ENCODE assay signal across 8 cellular contexts in the genomic region with DNA sequence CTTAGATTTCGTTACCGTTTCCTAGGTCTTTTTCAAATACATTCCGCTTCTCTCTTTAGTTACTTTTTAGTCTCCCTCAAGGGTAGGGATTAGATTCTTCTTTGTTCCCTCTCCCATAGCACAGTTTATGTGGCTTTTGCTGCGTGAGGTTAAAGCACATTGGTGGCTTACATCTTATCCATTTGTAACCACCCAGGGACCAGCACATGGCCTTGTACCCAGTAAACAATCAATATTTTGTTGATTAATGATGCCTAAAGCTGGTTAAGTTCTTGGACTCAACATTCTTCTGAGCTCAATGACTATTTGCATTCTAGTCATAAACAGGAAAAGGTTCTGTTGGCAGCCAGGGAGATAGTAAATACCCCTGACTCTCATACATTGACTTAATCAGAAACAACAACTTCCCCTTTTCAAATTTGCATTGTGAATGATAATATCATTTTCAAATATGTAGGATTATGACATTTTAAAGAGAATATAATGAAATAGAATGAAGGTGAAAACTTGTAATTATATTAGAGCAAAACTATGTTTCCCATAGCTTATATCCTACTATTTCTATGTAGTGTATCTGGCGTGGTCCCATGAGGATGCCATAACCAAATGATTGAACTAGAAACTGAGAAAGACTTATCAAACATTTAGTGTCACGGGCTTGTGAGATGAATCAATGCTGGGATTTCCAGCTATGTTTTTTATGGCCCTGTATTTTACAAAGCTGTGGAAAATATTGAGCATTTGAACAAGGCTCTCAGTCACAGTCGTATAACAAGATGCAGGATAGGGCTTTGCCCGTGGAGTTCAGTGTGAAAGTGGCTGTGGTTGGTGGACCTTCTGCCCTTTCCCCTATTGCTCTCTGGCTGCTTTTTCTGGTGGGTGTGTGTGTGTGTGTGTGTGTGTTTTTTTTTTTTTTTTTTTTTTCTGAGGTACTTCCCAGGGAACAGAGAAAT.
DNase-seq lines count a peak whose midpoint lies in the region; ATAC-seq and TF ChIP-seq lines count a peak whose summit lies in the region.

No MANE protein-coding gene starts in this region.

- no peaks in the 10 kb centered on the region for H3K9me3 ChIP-seq in ovary

- intact Hi-C loops in ovary (cut with DNase I): no loop called here

- peak; percentile 18 for DNase-seq in activated naive CD4-positive, alpha-beta T cell treated with anti-CD3 and anti-CD28 coated beads, Interleukin-2, amount 50 U/mL, for 16 hours
- DNase-seq in ovary: no peak
- no peak for DNase-seq in effector memory CD8-positive, alpha-beta T cell
- no peak for DNase-seq in DMS79 treated with DMSO at 0.1 percent for 48 hours (lab: John Stamatoyannopoulos, UW)
- no peak for DNase-seq in iPS-NIHi7 (ENCODE audit: extremely low spot score)

- H3K9me3 Mint-ChIP-seq in effector memory CD8-positive, alpha-beta T cell: no peaks in the 10 kb centered on the region

- no peaks in the 10 kb centered on the region for H3K27me3 ChIP-seq in ovary

- TF ChIP-seq EP300 in ovary (IDR thresholded peaks at IDR 0.05): no peak

- H3K4me1 Mint-ChIP-seq in effector memory CD8-positive, alpha-beta T cell (ENCODE audit: low read depth in 2 of 2): peaks cover 0 to 4% of the 10 kb centered on the region in 2 donors

- no peaks in the 10 kb centered on the region for H3K4me1 ChIP-seq in ovary (ENCODE audit: insufficient read depth)

- no peak overlapping the region for H3K27ac ChIP-seq in ovary

- no peak overlapping the region for H3K4me3 ChIP-seq in ovary

- H3K4me3 Mint-ChIP-seq in effector memory CD8-positive, alpha-beta T cell: no peak overlapping the region

- peaks cover 7 to 14% of the 10 kb centered on the region in 2 donors for H3K27me3 Mint-ChIP-seq in effector memory CD8-positive, alpha-beta T cell

- TF ChIP-seq CTCF in ovary (IDR thresholded peaks at IDR 0.05): no peak

- WGBS in ovary, 3 donors: 87 to 91% (median 88%) methylated on average over 8 of the region's 8 CpGs

- ATAC-seq in GM18508 (IDR thresholded peaks at IDR 0.05; ENCODE audit: insufficient read depth, unreplicated experiment) (peak; percentile 70), GM19467 (IDR thresholded peaks at IDR 0.05; ENCODE audit: unreplicated experiment) (peak; percentile 80), HG03095 (IDR thresholded peaks at IDR 0.05; ENCODE audit: unreplicated experiment) (peak; percentile 71)
- ATAC-seq in effector memory CD8-positive, alpha-beta T cell (replicated peaks): no peak

- H3K36me3 Mint-ChIP-seq in effector memory CD8-positive, alpha-beta T cell (ENCODE audit: insufficient read depth): no peaks in the 10 kb centered on the region

- no peak for TF ChIP-seq POLR2A in ovary (IDR thresholded peaks at IDR 0.05)

- no peaks in the 10 kb centered on the region for H3K36me3 ChIP-seq in ovary

- H3K27ac Mint-ChIP-seq in effector memory CD8-positive, alpha-beta T cell: no peak overlapping the region
